In genomic region chr6:53322188-53323029, GRCh38 we compare ENCODE assay signal across 1 cellular context.
TF ChIP-seq lines count a peak whose summit lies in the region.

No MANE protein-coding gene starts in this region.

TF ChIP-seq in K562, 482 proteins besides CTCF, POLR2A, EP300 and RAD21 (continued from another document):
- TF ChIP-seq GMEB1 (CRISPR knock-in tag; IDR thresholded peaks at IDR 0.05) (no peak), HNRNPL (IDR thresholded peaks at IDR 0.05; ENCODE audit: low read depth, low read length) (no peak), DEAF1 (CRISPR knock-in tag; IDR thresholded peaks at IDR 0.05) (0 out of 2 replicates have a peak, but pooled peaks have one; percentile 6), MAFK (IDR thresholded peaks at IDR 0.05; ENCODE audit: low read length) (peak; percentile 17; the same call in 1 of the 2 replicates), SMARCB1 (IDR thresholded peaks at IDR 0.05; ENCODE audit: insufficient read length, low read depth) (no peak), ARID1B (IDR thresholded peaks at IDR 0.05) (peak; percentile 26; the same call in 1 of the 2 replicates), PRPF4 (IDR thresholded peaks at IDR 0.05; ENCODE audit: insufficient read depth, low read depth, low read length, poor library complexity, severe bottlenecking) (no peak), ZBTB43 (CRISPR knock-in tag; IDR thresholded peaks at IDR 0.05) (no peak), ZNF589 (CRISPR knock-in tag; IDR thresholded peaks at IDR 0.05; ENCODE audit: low read depth) (0 out of 2 replicates have a peak, but pooled peaks have one; percentile 53), UBTF (IDR thresholded peaks at IDR 0.05; ENCODE audit: borderline replicate concordance in 1 of 2, low read depth in 2 of 2, low read length in 2 of 2) (no peak), ZNF830 (CRISPR knock-in tag; IDR thresholded peaks at IDR 0.05) (no peak), C11orf30 (IDR thresholded peaks at IDR 0.05; ENCODE audit: low read depth) (peak; percentile 79), SMARCA4 (IDR thresholded peaks at IDR 0.05) (peak; percentile 41; the same call in 1 of the 2 replicates), SIN3A (IDR thresholded peaks at IDR 0.05; ENCODE audit: borderline replicate concordance in 2 of 2, control insufficient read depth in 1 of 2, low read depth in 2 of 2, low read length in 2 of 2) (no peak)
TF ChIP-seq in K562: peak in this region for 16.
